ENCODE assay signal across 26 cellular contexts in the genomic region with DNA sequence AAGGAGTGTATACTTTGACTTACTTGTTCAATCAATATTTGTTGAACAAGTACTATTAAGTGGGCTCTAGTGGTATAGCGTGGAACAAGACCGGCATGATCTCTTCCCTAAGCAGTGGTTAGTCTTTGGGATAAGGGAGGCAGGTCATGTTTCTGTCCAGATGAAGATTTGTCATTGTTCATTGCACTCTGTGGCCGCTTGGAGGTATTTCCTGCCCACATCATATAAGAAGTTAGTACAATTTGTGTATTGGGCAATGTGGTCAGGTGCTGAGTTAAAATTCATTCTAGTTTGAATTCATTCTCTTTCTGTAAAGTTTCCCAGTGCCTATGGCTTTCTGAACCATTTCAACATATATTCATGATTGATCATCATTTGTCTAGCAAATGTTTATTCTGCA.
DNase-seq lines count a peak whose midpoint lies in the region; ATAC-seq and TF ChIP-seq lines count a peak whose summit lies in the region.
"Had no signal": no experiment of that assay in that cellular context is flagged by ENCODE, and none has a peak within 500 bp of the region (broad histone marks: within the 10 kb centered on the region; RNA-seq: fewer than 3 reads in every experiment).

No MANE protein-coding gene starts in this region.

- no peaks in the 10 kb centered on the region for H3K27me3 ChIP-seq in ascending aorta
- H3K27me3 ChIP-seq: stomach, upper lobe of left lung had no signal

- H3K9me3 ChIP-seq in ascending aorta: no peaks in the 10 kb centered on the region
- H3K9me3 ChIP-seq: psoas muscle, stomach, upper lobe of left lung had no signal

- no peak overlapping the region for H3K27ac ChIP-seq in ascending aorta
- H3K27ac ChIP-seq: psoas muscle, stomach, upper lobe of left lung had no signal

- no peaks in the 10 kb centered on the region for H3K4me1 Mint-ChIP-seq in chondrocyte (ENCODE audit: low read depth)
- H3K4me1 Mint-ChIP-seq: central memory CD8-positive, alpha-beta T cell had no signal

- H3K36me3 ChIP-seq in ascending aorta: no peaks in the 10 kb centered on the region
- H3K36me3 ChIP-seq: stomach, upper lobe of left lung had no signal

- ATAC-seq in HG03521 (IDR thresholded peaks at IDR 0.05; ENCODE audit: unreplicated experiment): no peak
- ATAC-seq: activated CD8-positive, alpha-beta T cell treated with anti-CD3 and anti-CD28 coated beads for 36 hours; CD8-positive, alpha-beta T cell; Panc1; psoas muscle had no signal

- H3K4me1 ChIP-seq in ascending aorta: no peaks in the 10 kb centered on the region
- H3K4me1 ChIP-seq: psoas muscle, stomach, upper lobe of left lung had no signal

- intact Hi-C loops in ascending aorta (cut with DNase I): no loop called here

- no peak overlapping the region for H3K4me3 Mint-ChIP-seq in chondrocyte (ENCODE audit: unreplicated experiment)
- H3K4me3 Mint-ChIP-seq: activated CD8-positive, alpha-beta T cell treated with anti-CD3 and anti-CD28 coated beads for 36 hours; CD8-positive, alpha-beta T cell; central memory CD8-positive, alpha-beta T cell had no signal

- H3K27me3 Mint-ChIP-seq in chondrocyte (ENCODE audit: low read depth): peaks cover 25% of the 10 kb centered on the region

- H3K27ac Mint-ChIP-seq in chondrocyte (ENCODE audit: unreplicated experiment): no peak overlapping the region
- H3K27ac Mint-ChIP-seq: activated CD8-positive, alpha-beta T cell treated with anti-CD3 and anti-CD28 coated beads for 36 hours; CD8-positive, alpha-beta T cell had no signal

- H3K36me3 Mint-ChIP-seq in chondrocyte (ENCODE audit: low read depth): no peaks in the 10 kb centered on the region
- H3K36me3 Mint-ChIP-seq: CD8-positive, alpha-beta T cell had no signal

- no peaks in the 10 kb centered on the region for H3K9me3 Mint-ChIP-seq in chondrocyte (ENCODE audit: low read depth)
- H3K9me3 Mint-ChIP-seq: activated CD8-positive, alpha-beta T cell treated with anti-CD3 and anti-CD28 coated beads for 36 hours; CD8-positive, alpha-beta T cell; central memory CD8-positive, alpha-beta T cell had no signal

- DNase-seq in H4 (ENCODE audit: low spot score) (peak; percentile 27), M059J (ENCODE audit: low read depth) (peak; percentile 50), chondrocyte (ENCODE audit: low spot score) (no peak), NCI-H2227 (lab: John Stamatoyannopoulos, UW; ENCODE audit: unreplicated experiment) (no peak), ascending aorta (ENCODE audit: low spot score in 2 of 2) (no peak)
- DNase-seq in activated naive CD4-positive, alpha-beta T cell treated with anti-CD3 and anti-CD28 coated beads, Interleukin-2, amount 50 U/mL, for 16 hours: no peak
- DNase-seq: activated CD4-positive, CD25-positive, alpha-beta regulatory T cell; activated CD8-positive, alpha-beta T cell treated with anti-CD3 and anti-CD28 coated beads for 36 hours; activated naive CD4-positive, alpha-beta T cell treated with Interleukin-2 at 50 U/mL for 16 hours; activated T-cell treated with anti-CD3 and anti-CD28 coated beads, Interleukin-2, amount 50 U/mL, for 1 hour; anterior cingulate cortex; CD8-positive, alpha-beta T cell; DMS53; H7; kidney; NCI-H1930; psoas muscle; small intestine; stimulated activated CD4-positive, alpha-beta T cell treated with anti-CD3 and anti-CD28 coated beads, Interleukin-4, amount 100 ng/mL, for 4 hours; stomach; upper lobe of left lung had no signal

- TF ChIP-seq CTCF in GM12875 (IDR thresholded peaks at IDR 0.05; ENCODE audit: borderline replicate concordance, insufficient read depth, low read depth, low read length) (peak; percentile 15; the same call in 1 of the 2 replicates), chondrocyte (IDR thresholded peaks at IDR 0.05) (peak; percentile 11), ascending aorta (IDR thresholded peaks at IDR 0.05) (no peak)

- H3K4me3 ChIP-seq in GM12875 (ENCODE audit: low read depth, low read length): no peak overlapping the region
- no peak overlapping the region for H3K4me3 ChIP-seq in ascending aorta
- H3K4me3 ChIP-seq: lung, psoas muscle, stomach, upper lobe of left lung had no signal

Comparison
In these comparisons a context has a peak if more than half of its experiments do, and no peak if none do; other contexts are left out.
1. CTCF ChIP-seq: peak in GM12875 (single experiment) and chondrocyte (single experiment); none in ascending aorta (0 of 3).
2. DNase-seq: peak in H4 (single experiment) and M059J (single experiment); none in chondrocyte (single experiment), activated naive CD4-positive, alpha-beta T cell treated with anti-CD3 and anti-CD28 coated beads, Interleukin-2, amount 50 U/mL, for 16 hours (single experiment), NCI-H2227 (single experiment) and ascending aorta (0 of 2).